In the genomic region with DNA sequence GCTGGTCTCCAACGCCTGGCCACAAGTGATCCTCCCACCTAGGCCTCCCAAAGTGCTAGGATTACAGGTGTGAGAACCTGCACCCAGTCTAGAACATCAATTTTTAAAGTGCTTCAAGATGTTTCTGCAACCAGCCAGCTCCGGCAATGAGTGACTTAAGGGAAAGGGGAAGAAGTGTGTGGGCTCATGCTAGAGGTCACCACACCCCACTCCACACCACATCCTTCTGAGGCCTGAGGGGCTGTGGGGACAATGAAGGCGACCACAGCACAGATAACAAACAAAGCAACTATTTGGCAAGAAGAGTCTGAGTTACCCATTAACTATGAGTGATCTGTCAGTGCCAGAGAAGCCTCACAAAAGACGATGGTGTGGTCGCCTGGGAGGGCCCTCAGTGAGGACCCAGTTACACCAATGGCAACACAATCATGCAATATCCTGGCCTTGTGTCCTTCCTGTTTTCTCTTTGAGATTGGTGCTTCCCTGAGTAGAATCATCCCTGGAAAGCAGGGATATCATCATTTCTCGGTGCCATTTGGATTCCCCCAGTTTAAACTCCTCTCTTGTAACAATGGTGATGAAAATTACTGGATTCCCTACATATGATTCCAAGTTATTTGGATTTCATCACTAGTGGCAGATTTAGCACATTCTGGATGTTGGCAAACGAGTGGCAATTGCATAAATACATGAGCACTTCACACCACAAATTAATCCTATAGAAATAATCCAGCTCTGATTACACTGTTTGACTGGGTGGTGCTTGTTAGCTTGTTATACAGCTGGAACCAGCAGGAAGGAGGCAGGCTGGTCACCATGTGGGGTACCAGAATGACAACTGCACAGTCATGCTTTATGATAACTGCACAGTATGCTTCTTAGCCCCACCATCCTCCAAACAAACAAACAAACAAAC, we compare ENCODE assay signal across 12 cellular contexts. TPM values are rescaled to one million over a fixed set of nuclear protein-coding genes. Genes with fewer than 3 reads are reported as not detected.
DNase-seq lines count a peak whose midpoint lies in the region; ATAC-seq and TF ChIP-seq lines count a peak whose summit lies in the region.
"Had no signal": no experiment of that assay in that cellular context is flagged by ENCODE, and none has a peak within 500 bp of the region (broad histone marks: within the 10 kb centered on the region; RNA-seq: fewer than 3 reads in every experiment).

No MANE protein-coding gene starts in this region.

- peaks cover 0 to 10% of the 10 kb centered on the region in 2 donors for H3K27me3 Mint-ChIP-seq in effector memory CD8-positive, alpha-beta T cell
- H3K27me3 Mint-ChIP-seq in neural progenitor cell (ENCODE audit: insufficient read depth, low read depth), result peaks cover 3% of the 10 kb centered on the region

- H3K9ac ChIP-seq in neural progenitor cell, result no peak overlapping the region

- H3K4me2 ChIP-seq in neural progenitor cell, result no peak overlapping the region

- ATAC-seq in GM21390 (IDR thresholded peaks at IDR 0.05; ENCODE audit: unreplicated experiment) (peak; percentile 58), HG03095 (IDR thresholded peaks at IDR 0.05; ENCODE audit: unreplicated experiment) (no peak), aorta (ENCODE audit: low FRiP score) (no peak)
- peak; percentile 33 for ATAC-seq in effector memory CD8-positive, alpha-beta T cell (replicated peaks)

- DNase-seq in DMS53 treated with DMSO at 0.1 percent for 48 hours (lab: John Stamatoyannopoulos, UW; ENCODE audit: unreplicated experiment), result peak; percentile 15
- DNase-seq in Kasumi-1 (lab: John Stamatoyannopoulos, UW), result peak; percentile 24 to 58
- no peak for DNase-seq in effector memory CD8-positive, alpha-beta T cell
- DNase-seq in neural progenitor cell (ENCODE audit: low spot score), result no peak
- DNase-seq in COLO829 (ENCODE audit: low spot score), result no peak
- DNase-seq in aorta, result no peak
- DNase-seq: activated naive CD4-positive, alpha-beta T cell treated with anti-CD3 and anti-CD28 coated beads for 36 hours; NK-92 treated with Interleukin-12 subunit alpha and Interleukin-12 subunit beta, amount 100 ng/mL, for 24 hours; tibial artery had no signal

- H3K4me1 ChIP-seq in neural progenitor cell, result peaks cover 12% of the 10 kb centered on the region
- H3K4me1 ChIP-seq in aorta (ENCODE audit: control insufficient read depth in 1 of 2, insufficient read depth in 2 of 2, low read length in 2 of 2), result peaks cover 5 to 8% of the 10 kb centered on the region in 2 donors
- H3K4me1 ChIP-seq: prostate gland had no signal

- peaks cover 3% of the 10 kb centered on the region for H3K36me3 Mint-ChIP-seq in effector memory CD8-positive, alpha-beta T cell (ENCODE audit: insufficient read depth)
- H3K36me3 Mint-ChIP-seq in neural progenitor cell, result no peaks in the 10 kb centered on the region

- H3K27ac ChIP-seq in neural progenitor cell, result no peak overlapping the region
- H3K27ac ChIP-seq in aorta (ENCODE audit: low read depth in 1 of 2, low read length in 2 of 2), result peak overlapping the region in 1 of 2 donors; percentile 72
- H3K27ac ChIP-seq: prostate gland had no signal

- WGBS in aorta, 2 donors, result 89 to 92% methylated on average over 7 of the region's 7 CpGs

- peaks cover 7% of the 10 kb centered on the region for H3F3A ChIP-seq in neural progenitor cell (ENCODE audit: low read depth)

- intact Hi-C loops in aorta (cut with DNase I), result no loop called here

- H3K27me3 ChIP-seq in neural progenitor cell, result no peaks in the 10 kb centered on the region
- H3K27me3 ChIP-seq in aorta (ENCODE audit: control insufficient read depth in 1 of 2, insufficient read depth in 2 of 2, low read length in 1 of 2), result no peaks in the 10 kb centered on the region
- H3K27me3 ChIP-seq: tibial artery had no signal

- H3K9me3 ChIP-seq in neural progenitor cell (ENCODE audit: low read depth) (no peaks in the 10 kb centered on the region), aorta (ENCODE audit: control insufficient read depth, low read length) (no peaks in the 10 kb centered on the region)
- H3K9me3 ChIP-seq: prostate gland, tibial artery had no signal

- no peak for TF ChIP-seq CTCF in neural progenitor cell (IDR thresholded peaks at IDR 0.05)

- no peak overlapping the region for H3K27ac Mint-ChIP-seq in effector memory CD8-positive, alpha-beta T cell
- no peak overlapping the region for H3K27ac Mint-ChIP-seq in neural progenitor cell
- H3K27ac Mint-ChIP-seq: activated naive CD4-positive, alpha-beta T cell treated with anti-CD3 and anti-CD28 coated beads for 36 hours had no signal

- peaks cover 0 to 5% of the 10 kb centered on the region in 2 donors for H3K4me1 Mint-ChIP-seq in effector memory CD8-positive, alpha-beta T cell (ENCODE audit: low read depth in 2 of 2)
- H3K4me1 Mint-ChIP-seq in neural progenitor cell, result peaks cover 11% of the 10 kb centered on the region

- no peak overlapping the region for H3K4me3 ChIP-seq in neural progenitor cell
- no peak overlapping the region for H3K4me3 ChIP-seq in aorta (ENCODE audit: low read length in 2 of 2)
- H3K4me3 ChIP-seq: prostate gland, tibial artery had no signal

- H2AFZ ChIP-seq in neural progenitor cell (replicated peaks), result no peak overlapping the region

- no peaks in the 10 kb centered on the region for H3K79me2 ChIP-seq in neural progenitor cell (ENCODE audit: low read depth)

- no peak overlapping the region for H3K4me3 Mint-ChIP-seq in effector memory CD8-positive, alpha-beta T cell
- no peak overlapping the region for H3K4me3 Mint-ChIP-seq in neural progenitor cell
- H3K4me3 Mint-ChIP-seq: activated naive CD4-positive, alpha-beta T cell treated with anti-CD3 and anti-CD28 coated beads for 36 hours had no signal

- H3K9me3 Mint-ChIP-seq in effector memory CD8-positive, alpha-beta T cell, result no peaks in the 10 kb centered on the region
- no peaks in the 10 kb centered on the region for H3K9me3 Mint-ChIP-seq in neural progenitor cell
- H3K9me3 Mint-ChIP-seq: activated naive CD4-positive, alpha-beta T cell treated with anti-CD3 and anti-CD28 coated beads for 36 hours had no signal

- no peaks in the 10 kb centered on the region for H3K36me3 ChIP-seq in neural progenitor cell
- no peaks in the 10 kb centered on the region for H3K36me3 ChIP-seq in aorta (ENCODE audit: control insufficient read depth in 1 of 2, insufficient read depth in 2 of 2, low read length in 1 of 2)
- H3K36me3 ChIP-seq: prostate gland, tibial artery had no signal

- H4K20me1 ChIP-seq in neural progenitor cell (ENCODE audit: low read depth), result no peaks in the 10 kb centered on the region

RNA-seq across cellular contexts. Expression of a gene that starts 18.4 kb away (rescaled TPM):
- total RNA-seq in neural progenitor cell (ENCODE audit: low replicate concordance) (0.37 and 0.84 TPM in 2 replicates), aorta (10 to 100 TPM; 10.5 to 11.4 TPM)
- 1 to 10 TPM; 2.9 to 3.3 TPM for polyA plus RNA-seq in aorta

Comparison
In these comparisons a context has a peak if more than half of its experiments do, and no peak if none do; other contexts are left out.
1. DNase-seq: peak in DMS53 treated with DMSO at 0.1 percent for 48 hours (single experiment) and Kasumi-1 (2 of 2); none in effector memory CD8-positive, alpha-beta T cell (0 of 3), neural progenitor cell (single experiment), COLO829 (single experiment) and aorta (0 of 2).
2. ATAC-seq: peak in GM21390 (single experiment) and effector memory CD8-positive, alpha-beta T cell (single experiment); none in HG03095 (single experiment) and aorta (single experiment).